23 cellular contexts compared by ENCODE assay signal in the genomic region with DNA sequence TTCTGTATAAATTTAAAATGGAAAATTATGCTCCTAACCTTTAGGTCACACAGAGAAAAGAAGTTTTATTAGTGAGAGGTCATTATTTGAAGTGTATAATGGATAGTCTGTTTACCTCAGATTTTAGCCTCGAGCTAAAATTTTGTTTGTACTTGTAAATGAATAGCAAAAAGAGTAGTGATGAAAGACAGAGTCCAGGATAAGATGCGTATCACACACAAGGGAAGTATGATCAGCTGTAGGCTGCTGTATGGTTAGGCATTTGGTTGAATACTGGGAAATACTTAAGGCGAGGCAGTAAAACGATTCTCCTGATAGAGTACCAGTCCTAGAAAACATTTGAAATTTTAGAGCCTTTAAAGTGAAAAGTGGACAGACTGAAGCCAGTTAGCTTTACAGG.
DNase-seq lines count a peak whose midpoint lies in the region; ATAC-seq and TF ChIP-seq lines count a peak whose summit lies in the region.
"Had no signal": no experiment of that assay in that cellular context is flagged by ENCODE, and none has a peak within 500 bp of the region (broad histone marks: within the 10 kb centered on the region; RNA-seq: fewer than 3 reads in every experiment).

No MANE protein-coding gene starts in this region.

- no peak overlapping the region for H3K27ac Mint-ChIP-seq in CD8-positive, alpha-beta T cell
- H3K27ac Mint-ChIP-seq: CD4-positive, alpha-beta T cell had no signal

- TF ChIP-seq CTCF in hepatocyte (IDR thresholded peaks at IDR 0.05; ENCODE audit: poor library complexity), result no peak
- TF ChIP-seq CTCF in CD8-positive, alpha-beta T cell (IDR thresholded peaks at IDR 0.05), result no peak

- ATAC-seq in SK-N-SH treated with all-trans-retinoic acid at 6 μM for 48 hours, result no peak
- no peak for ATAC-seq in HG03159 (IDR thresholded peaks at IDR 0.05; ENCODE audit: unreplicated experiment)
- no peak for ATAC-seq in CD8-positive, alpha-beta T cell
- ATAC-seq: A549, HCT116, Right ventricle myocardium inferior had no signal

- 38% methylated on average over 4 of the region's 4 CpGs for WGBS in hepatocyte (ENCODE audit: low lambda C conversion rate, missing lambda C conversion rate)

- H3K36me3 Mint-ChIP-seq in CD8-positive, alpha-beta T cell, result no peaks in the 10 kb centered on the region

- H3K79me2 ChIP-seq in hepatocyte, result peaks cover 21% of the 10 kb centered on the region

- H3K4me3 Mint-ChIP-seq in CD8-positive, alpha-beta T cell, result no peak overlapping the region
- H3K4me3 Mint-ChIP-seq: CD4-positive, alpha-beta T cell had no signal

- no peaks in the 10 kb centered on the region for H3K9me2 ChIP-seq in hepatocyte (replicated peaks; ENCODE audit: insufficient read depth)

- H3K9me3 ChIP-seq in hepatocyte (ENCODE audit: low read depth), result no peaks in the 10 kb centered on the region
- no peaks in the 10 kb centered on the region for H3K9me3 ChIP-seq in CD8-positive, alpha-beta T cell (ENCODE audit: low read length)
- H3K9me3 ChIP-seq: A549; BLaER1 treated with 17β-estradiol and CSF1 and Interleukin-3, amounts not matched to agents 10 nM and 100 nM; Caco-2; SJCRH30 had no signal

- H3K4me1 ChIP-seq in hepatocyte (ENCODE audit: insufficient read depth), result peaks cover 4% of the 10 kb centered on the region
- H3K4me1 ChIP-seq in CD8-positive, alpha-beta T cell (ENCODE audit: insufficient read depth, low read length), result no peaks in the 10 kb centered on the region
- H3K4me1 ChIP-seq: A549; BLaER1 treated with 17β-estradiol and CSF1 and Interleukin-3, amounts not matched to agents 10 nM and 100 nM; Caco-2; SJCRH30 had no signal

- H2AFZ ChIP-seq in hepatocyte, result no peak overlapping the region
- H2AFZ ChIP-seq: PC-9 had no signal

- no peaks in the 10 kb centered on the region for H4K20me1 ChIP-seq in hepatocyte (ENCODE audit: insufficient read depth, poor library complexity, severe bottlenecking)
- H4K20me1 ChIP-seq: BLaER1 treated with 17β-estradiol and CSF1 and Interleukin-3, amounts not matched to agents 10 nM and 100 nM had no signal

- no peak overlapping the region for H3K4me3 ChIP-seq in hepatocyte
- no peak overlapping the region for H3K4me3 ChIP-seq in CD8-positive, alpha-beta T cell (ENCODE audit: low read depth, low read length)
- H3K4me3 ChIP-seq: A549; BLaER1 treated with 17β-estradiol and CSF1 and Interleukin-3, amounts not matched to agents 10 nM and 100 nM; PC-9; SJCRH30 had no signal

- peak overlapping the region; percentile 30 for H3K4me2 ChIP-seq in hepatocyte
- H3K4me2 ChIP-seq: A549; BLaER1 treated with 17β-estradiol and CSF1 and Interleukin-3, amounts not matched to agents 10 nM and 100 nM; PC-9 had no signal

- no peaks in the 10 kb centered on the region for H3K36me3 ChIP-seq in hepatocyte (replicated peaks; ENCODE audit: insufficient read depth, low read depth)
- no peaks in the 10 kb centered on the region for H3K36me3 ChIP-seq in CD8-positive, alpha-beta T cell (ENCODE audit: insufficient read depth, low read length)
- H3K36me3 ChIP-seq: BLaER1 treated with 17β-estradiol and CSF1 and Interleukin-3, amounts not matched to agents 10 nM and 100 nM; SJCRH30 had no signal

- POLR2A ChIA-PET in CD8-positive, alpha-beta T cell (lab: Charles Lee), result no interaction called here

- H3K27me3 Mint-ChIP-seq in CD8-positive, alpha-beta T cell (ENCODE audit: low read depth), result no peaks in the 10 kb centered on the region
- H3K27me3 Mint-ChIP-seq: CD4-positive, alpha-beta T cell had no signal

- H3K27me3 ChIP-seq in hepatocyte, result no peaks in the 10 kb centered on the region
- no peaks in the 10 kb centered on the region for H3K27me3 ChIP-seq in CD8-positive, alpha-beta T cell (ENCODE audit: insufficient read depth, low read length)
- H3K27me3 ChIP-seq: BLaER1 treated with 17β-estradiol and CSF1 and Interleukin-3, amounts not matched to agents 10 nM and 100 nM; SJCRH30 had no signal

- CTCF ChIA-PET in CD8-positive, alpha-beta T cell (lab: Charles Lee), result no interaction called here

- peaks cover 6% of the 10 kb centered on the region for H3K9me3 Mint-ChIP-seq in CD8-positive, alpha-beta T cell

- H3K4me1 Mint-ChIP-seq in CD8-positive, alpha-beta T cell (ENCODE audit: low read depth), result no peaks in the 10 kb centered on the region

- intact Hi-C loops in CD8-positive, alpha-beta T cell (cut with DNase I, micrococcal nuclease), result no loop called here

- DNase-seq in COLO829 (ENCODE audit: low spot score) (peak; percentile 45), NCI-H1105 treated with DMSO at 0.1 percent for 48 hours (lab: John Stamatoyannopoulos, UW) (peak; percentile 30), hepatocyte (ENCODE audit: low spot score) (peak; percentile 16), SKM-1 (lab: John Stamatoyannopoulos, UW; ENCODE audit: unreplicated experiment) (no peak)
- DNase-seq in CD8-positive, alpha-beta T cell, result no peak
- DNase-seq: AML-193; Caco-2; CD4-positive, alpha-beta T cell; NCI-H1048; NCI-H1436 treated with DMSO at 0.1 percent for 48 hours; NCI-H1930; NCI-H2107; NCI-H226; NCI-H510A; NCI-H774; PC-9; SJCRH30 had no signal

- peak overlapping the region; percentile 70 for H3K27ac ChIP-seq in hepatocyte
- H3K27ac ChIP-seq in CD8-positive, alpha-beta T cell (ENCODE audit: low read depth, low read length), result no peak overlapping the region
- H3K27ac ChIP-seq: A549; BLaER1 treated with 17β-estradiol and CSF1 and Interleukin-3, amounts not matched to agents 10 nM and 100 nM; PC-9; SJCRH30 had no signal

TF ChIP-seq in SK-N-SH treated with all-trans-retinoic acid at 6 μM for 48 hours, 23 proteins besides CTCF, POLR2A, EP300 and RAD21:
- TF ChIP-seq ESRRG (CRISPR knock-in tag; IDR thresholded peaks at IDR 0.05) (no peak), TCF4 (CRISPR knock-in tag; IDR thresholded peaks at IDR 0.05; ENCODE audit: borderline replicate concordance) (peak; percentile 66; the same call in 1 of the 2 replicates)

Comparison
In these comparisons a context has a peak if more than half of its experiments do, and no peak if none do; other contexts are left out.
1. DNase-seq: peak in COLO829 (single experiment), NCI-H1105 treated with DMSO at 0.1 percent for 48 hours (single experiment) and hepatocyte (single experiment); none in SKM-1 (single experiment) and CD8-positive, alpha-beta T cell (0 of 7).